8 cellular contexts compared by ENCODE assay signal in genomic region chr19:41175825-41176734, GRCh38. TPM values are rescaled to one million over a fixed set of nuclear protein-coding genes. Genes with fewer than 3 reads are reported as not detected.
A peak's percentile ranks its signal among the peaks of the same experiment; 100 is the strongest.
DNase-seq lines count a peak whose midpoint lies in the region; ATAC-seq and TF ChIP-seq lines count a peak whose summit lies in the region.

No MANE protein-coding gene starts in this region.

- no peak overlapping the region for H4K91ac ChIP-seq in H9 (ENCODE audit: insufficient read length, low read depth, low read length)

- H3K4me2 ChIP-seq in H9 (ENCODE audit: insufficient read depth, insufficient read length, low read length) (peak overlapping the region; percentile 77), SK-N-SH (peak overlapping the region; percentile 41; the same call in 1 of the 2 replicates), Karpas-422 (ENCODE audit: low read depth, low read length, poor library complexity, severe bottlenecking) (no peak overlapping the region)

- ATAC-seq in GM19023 (IDR thresholded peaks at IDR 0.05; ENCODE audit: unreplicated experiment) = no peak

- H3K36me3 Mint-ChIP-seq in H9 (ENCODE audit: insufficient read depth in 1 of 3, low read depth in 3 of 3) = peaks cover 2 to 4% (median 2%) of the 10 kb centered on the region in 3 experiments; a peak in 4 of 7 replicates

- H3K14ac ChIP-seq in H9 (ENCODE audit: insufficient read depth, low read length) = peak overlapping the region; percentile 90

- peaks cover 3% of the 10 kb centered on the region for H3K23me2 ChIP-seq in H9 (ENCODE audit: insufficient read length, low read depth, low read length, poor library complexity, severe bottlenecking)

- TF ChIP-seq RAD21 in SK-N-SH (IDR thresholded peaks at IDR 0.05; ENCODE audit: low read length) = no peak

- H3K4me3 ChIP-seq in SK-N-SH (ENCODE audit: low read depth in 2 of 2, low read length in 1 of 2) (no peak overlapping the region), Karpas-422 (ENCODE audit: low read length) (no peak overlapping the region)

- H3K4me3 Mint-ChIP-seq in H9 = peak overlapping the region; percentile 60 to 77

- no peak overlapping the region for H2BK15ac ChIP-seq in H9 (ENCODE audit: low read depth, low read length)

- H2AFZ ChIP-seq in H9 (ENCODE audit: low read length) (no peak overlapping the region), SK-N-SH (ENCODE audit: low read depth) (peak overlapping the region; percentile 82; the same call in 1 of the 2 replicates), Karpas-422 (ENCODE audit: low read length) (no peak overlapping the region)

- H3K4me1 Mint-ChIP-seq in H9 = peaks cover 29% of the 10 kb centered on the region in 2 experiments

- no peaks in the 10 kb centered on the region for H3K36me3 ChIP-seq in SK-N-SH (replicated peaks in 1 of 2; ENCODE audit: control insufficient read depth in 1 of 2, insufficient read depth in 2 of 2, low read length in 1 of 2)
- H3K36me3 ChIP-seq in Karpas-422 (ENCODE audit: insufficient read depth, low read length) = no peaks in the 10 kb centered on the region

- H3K79me1 ChIP-seq in H9 (ENCODE audit: insufficient read depth, low read depth, low read length, poor library complexity, severe bottlenecking) = no peaks in the 10 kb centered on the region

- no peak overlapping the region for H2BK120ac ChIP-seq in H9 (ENCODE audit: low read depth, low read length, poor library complexity, severe bottlenecking)

- peak overlapping the region; percentile 91 for H4K5ac ChIP-seq in H9 (ENCODE audit: insufficient read length, low read depth, low read length)

- H4K8ac ChIP-seq in H9 (replicated peaks; ENCODE audit: insufficient read length, low read depth, low read length) = no peak overlapping the region

- H3K27ac Mint-ChIP-seq in H9 = peak overlapping the region; percentile 91 to 97 (median 97)

- no peaks in the 10 kb centered on the region for H4K20me1 ChIP-seq in H9 (ENCODE audit: control insufficient read depth, insufficient read depth, insufficient read length)
- no peaks in the 10 kb centered on the region for H4K20me1 ChIP-seq in SK-N-SH (ENCODE audit: insufficient read depth)
- H4K20me1 ChIP-seq in Karpas-422 (ENCODE audit: insufficient read depth, low read depth, low read length) = no peaks in the 10 kb centered on the region

- peak overlapping the region; percentile 39 for H3K56ac ChIP-seq in H9 (ENCODE audit: insufficient read length, low read depth, low read length)

- no peaks in the 10 kb centered on the region for H3K79me2 ChIP-seq in H9 (ENCODE audit: insufficient read depth, low read length)
- H3K79me2 ChIP-seq in SK-N-SH (ENCODE audit: insufficient read depth) = no peaks in the 10 kb centered on the region
- no peaks in the 10 kb centered on the region for H3K79me2 ChIP-seq in Karpas-422 (ENCODE audit: low read length)

- DNase-seq in H9 (peak; percentile 96), SK-N-SH (no peak), amniotic stem cell (lab: John Stamatoyannopoulos, UW) (peak; percentile 48), iPS-NIHi11 (ENCODE audit: low spot score) (peak; percentile 93), DMS114 treated with DMSO at 0.1 percent for 48 hours (lab: John Stamatoyannopoulos, UW; ENCODE audit: unreplicated experiment) (no peak), Karpas-422 (no peak)
- DNase-seq in stimulated activated CD4-positive, alpha-beta T cell treated with anti-CD3 and anti-CD28 coated beads, Interleukin-2, amount 100 ng/mL, for 4 hours (ENCODE audit: low read depth) = peak; percentile 26

- H3K27me3 Mint-ChIP-seq in H9 (ENCODE audit: low read depth) = no peaks in the 10 kb centered on the region

- H2AK5ac ChIP-seq in H9 (ENCODE audit: insufficient read length, low read length) = no peak overlapping the region

- TF ChIP-seq CTCF in H9 (conservative IDR thresholded peaks at IDR 0.05) (no peak), SK-N-SH (IDR thresholded peaks at IDR 0.05) (no peak)

- POLR2A ChIA-PET in SK-N-SH (lab: Yijun Ruan, JAX) = no interaction called here

- no peak overlapping the region for H3K23ac ChIP-seq in H9 (ENCODE audit: insufficient read length, low read depth, low read length)

- H3K9me3 ChIP-seq in H9 (ENCODE audit: control insufficient read depth, low read depth, low read length) = no peaks in the 10 kb centered on the region
- no peaks in the 10 kb centered on the region for H3K9me3 ChIP-seq in SK-N-SH
- no peaks in the 10 kb centered on the region for H3K9me3 ChIP-seq in Karpas-422 (ENCODE audit: low read length)

- peak overlapping the region; percentile 66 for H2BK12ac ChIP-seq in H9 (ENCODE audit: insufficient read length, low read depth, low read length)

- H3K9me2 ChIP-seq in SK-N-SH (no peaks in the 10 kb centered on the region), Karpas-422 (replicated peaks; ENCODE audit: insufficient read depth, low read length) (no peaks in the 10 kb centered on the region)

- no peak overlapping the region for H3K4ac ChIP-seq in H9 (ENCODE audit: low read depth, low read length)

- no peak overlapping the region for H2BK20ac ChIP-seq in H9 (ENCODE audit: low read depth, low read length, poor library complexity, severe bottlenecking)

- no peak overlapping the region for H2BK5ac ChIP-seq in H9 (ENCODE audit: insufficient read length, low read length)

- H3K18ac ChIP-seq in H9 (ENCODE audit: insufficient read length, low read depth, low read length) = peak overlapping the region; percentile 90

- no CpG with 5 or more reads among the region's 13 CpGs for WGBS in H9 (ENCODE audit: extremely low coverage, insufficient read length, low lambda C conversion rate)
- WGBS in SK-N-SH (ENCODE audit: low lambda C conversion rate) = 13% methylated on average over 13 of the region's 13 CpGs

- H3K27me3 ChIP-seq in H9 (ENCODE audit: insufficient read depth, low read length) = no peaks in the 10 kb centered on the region
- peaks cover 25% of the 10 kb centered on the region; the same call in 1 of the 2 replicates for H3K27me3 ChIP-seq in SK-N-SH (ENCODE audit: insufficient read depth)
- no peaks in the 10 kb centered on the region for H3K27me3 ChIP-seq in Karpas-422 (ENCODE audit: low read length)

- peak overlapping the region; percentile 79 for H3K9ac ChIP-seq in H9 (ENCODE audit: extremely low read depth, insufficient read length, low read length)
- H3K9ac ChIP-seq in SK-N-SH = no peak overlapping the region
- H3K9ac ChIP-seq in Karpas-422 (ENCODE audit: low read length) = no peak overlapping the region

- H3T11ph ChIP-seq in H9 (ENCODE audit: low read length) = no peak overlapping the region

- TF ChIP-seq EP300 in SK-N-SH (IDR thresholded peaks at IDR 0.05; ENCODE audit: borderline replicate concordance in 1 of 2, low read depth in 1 of 2, low read length in 1 of 2) = no peak

- H3F3A ChIP-seq in SK-N-SH (replicated peaks; ENCODE audit: insufficient read depth) = peaks cover 5% of the 10 kb centered on the region

- CTCF ChIA-PET in SK-N-SH (lab: Yijun Ruan, JAX) = no interaction called here

- peak overlapping the region; percentile 89 for H3K27ac ChIP-seq in H9 (ENCODE audit: insufficient read length, low read depth, low read length)
- H3K27ac ChIP-seq in SK-N-SH (ENCODE audit: low read depth in 2 of 2, low read length in 1 of 2) = peak overlapping the region in 1 of 2 experiments; percentile 15; a peak in 1 of 4 replicates
- no peak overlapping the region for H3K27ac ChIP-seq in Karpas-422 (ENCODE audit: low read length)

- peaks cover 6 to 8% of the 10 kb centered on the region in 2 experiments; a peak in 4 of 5 replicates for H3K9me3 Mint-ChIP-seq in H9

- peaks cover 5% of the 10 kb centered on the region; the same call in 1 of the 2 replicates for H3K4me1 ChIP-seq in H9 (ENCODE audit: insufficient read depth, low read length)
- no peaks in the 10 kb centered on the region for H3K4me1 ChIP-seq in SK-N-SH (ENCODE audit: control insufficient read depth in 1 of 2, insufficient read depth in 2 of 2, low read depth in 1 of 2, low read length in 1 of 2)
- H3K4me1 ChIP-seq in Karpas-422 (ENCODE audit: low read length) = no peaks in the 10 kb centered on the region

TF ChIP-seq in SK-N-SH, 30 proteins besides CTCF, POLR2A, EP300 and RAD21 (continues in another document):
- TF ChIP-seq RCOR1 (IDR thresholded peaks at IDR 0.05; ENCODE audit: low read length) (no peak), GATA2 (CRISPR knock-in tag; IDR thresholded peaks at IDR 0.05) (no peak), YY1 (IDR thresholded peaks at IDR 0.05; ENCODE audit: low read depth) (no peak), TCF12 (IDR thresholded peaks at IDR 0.05) (peak; percentile 44; the same call in 1 of the 2 replicates), SMC3 (IDR thresholded peaks at IDR 0.05; ENCODE audit: low read depth, low read length) (no peak), ZBTB33 (IDR thresholded peaks at IDR 0.05; ENCODE audit: borderline replicate concordance, low read depth) (no peak), GABPA (IDR thresholded peaks at IDR 0.05; ENCODE audit: low read depth) (no peak), RXRA (IDR thresholded peaks at IDR 0.05; ENCODE audit: borderline replicate concordance, low read depth) (no peak), NRF1 (IDR thresholded peaks at IDR 0.05; ENCODE audit: low read depth, low read length) (no peak), NFIC (IDR thresholded peaks at IDR 0.05; ENCODE audit: borderline replicate concordance) (no peak)

RNA-seq across cellular contexts. Expression of gene CYP2S1, which starts 16.9 kb away (rescaled TPM):
- total RNA-seq in H9 (2021) = 159 and 175 TPM in 2 replicates
- polyA plus RNA-seq in SK-N-SH (2012; rRNA removed) = 0.50 and 0.67 TPM in 2 replicates
- polyA plus RNA-seq in SK-N-SH (2012; cell fraction: cytosol; rRNA removed) = 0.67 and 0.73 TPM in 2 replicates
- polyA plus RNA-seq in SK-N-SH (2012; cell fraction: nucleus; rRNA removed) = 0.98 and 0.99 TPM in 2 replicates
- not detected in 2 replicates for total RNA-seq in Karpas-422 (2014; rRNA removed; shearing (Covaris generic); ENCODE audit: low replicate concordance)

RNA-seq across cellular contexts. Expression of gene AXL, which starts 42.9 kb away (rescaled TPM):
- total RNA-seq in H9 (2021) = 29.4 and 30.3 TPM in 2 replicates
- 78.8 and 82.6 TPM in 2 replicates for polyA plus RNA-seq in SK-N-SH (2012; rRNA removed)
- 47.4 and 58.0 TPM in 2 replicates for polyA plus RNA-seq in SK-N-SH (2012; cell fraction: cytosol; rRNA removed)
- 71.7 and 77.3 TPM in 2 replicates for polyA plus RNA-seq in SK-N-SH (2012; cell fraction: nucleus; rRNA removed)
- total RNA-seq in Karpas-422 (2014; rRNA removed; shearing (Covaris generic); ENCODE audit: low replicate concordance) = not detected in 2 replicates

Comparison
In these comparisons a context has a peak if more than half of its experiments do, and no peak if none do; other contexts are left out.
1. DNase-seq: peak in H9 (single experiment), amniotic stem cell (single experiment), iPS-NIHi11 (single experiment) and stimulated activated CD4-positive, alpha-beta T cell treated with anti-CD3 and anti-CD28 coated beads, Interleukin-2, amount 100 ng/mL, for 4 hours (single experiment); none in SK-N-SH (single experiment), DMS114 treated with DMSO at 0.1 percent for 48 hours (single experiment) and Karpas-422 (single experiment).
2. RNA of gene CYP2S1, which starts 16.9 kb away (total RNA-seq): 159 to 175 TPM in H9; not detected in Karpas-422; every median in the first group is over 100 times any median in the second.
3. RNA of gene AXL, which starts 42.9 kb away (total RNA-seq): 29.4 to 30.3 TPM in H9; not detected in Karpas-422; every median in the first group is over 10 times any median in the second.